ENCODE assay signal across 16 cellular contexts in genomic region chr14:22304324-22304723, GRCh38.
A peak's percentile ranks its signal among the peaks of the same experiment; 100 is the strongest.
DNase-seq lines count a peak whose midpoint lies in the region; ATAC-seq, FAIRE-seq and TF ChIP-seq lines count a peak whose summit lies in the region.
"Had no signal": no experiment of that assay in that cellular context is flagged by ENCODE, and none has a peak within 500 bp of the region (broad histone marks: within the 10 kb centered on the region; RNA-seq: fewer than 3 reads in every experiment).

No MANE protein-coding gene starts in this region.

- SMC1A ChIA-PET in GM12878 (lab: Charles Lee; ENCODE audit: uncharacterized antibody, unreplicated experiment): interaction anchor here (0.6 to 4.7 kb wide), 17 partner anchors 10 to 382 kb away, joined by 3 to 36 read pairs (median 5); no protein-coding TSS in a partner anchor

- H3K27ac Mint-ChIP-seq in activated T-cell treated with anti-CD3 and anti-CD28 coated beads, Interleukin-2, amount 50 U/mL, for 24 hours: no peak overlapping the region

- H3K4me3 ChIP-seq in GM12878 (no peak overlapping the region), neuronal stem cell (ENCODE audit: low read length in 2 of 2) (no peak overlapping the region)
- H3K4me3 ChIP-seq: ascending aorta, esophagus squamous epithelium, mucosa of descending colon had no signal

- no peaks in the 10 kb centered on the region for H3K9me3 Mint-ChIP-seq in activated T-cell treated with anti-CD3 and anti-CD28 coated beads, Interleukin-2, amount 50 U/mL, for 24 hours

- H3K9ac ChIP-seq in GM12878 (ENCODE audit: control insufficient read depth, insufficient read depth, low read length) (no peak overlapping the region), neuronal stem cell (ENCODE audit: low read depth, low read length, poor library complexity) (no peak overlapping the region)
- H3K9ac ChIP-seq: SK-N-SH had no signal

- in situ Hi-C loops in GM12878 (cut with MboI): no loop called here

- H3K27ac ChIP-seq in KOPT-K1 (ENCODE audit: low read depth, low read length, poor library complexity, severe bottlenecking) (peak overlapping the region; percentile 54), GM12878 (ENCODE audit: control insufficient read depth, insufficient read depth) (no peak overlapping the region), neuronal stem cell (replicated peaks; ENCODE audit: low read length) (no peak overlapping the region)
- H3K27ac ChIP-seq: ascending aorta, esophagus squamous epithelium had no signal

- no peak overlapping the region for H2AFZ ChIP-seq in GM12878 (ENCODE audit: control insufficient read depth, low read depth, low read length)
- H2AFZ ChIP-seq in neuronal stem cell (ENCODE audit: low read length): no peak overlapping the region

- H2AK5ac ChIP-seq in neuronal stem cell (ENCODE audit: low read depth, low read length): no peak overlapping the region

- H3K4me2 ChIP-seq in GM12878 (ENCODE audit: control insufficient read depth, insufficient read depth) (no peak overlapping the region), neuronal stem cell (ENCODE audit: insufficient read depth, low read length, poor library complexity, severe bottlenecking) (no peak overlapping the region)
- H3K4me2 ChIP-seq: SK-N-SH had no signal

- H4K91ac ChIP-seq in neuronal stem cell (ENCODE audit: low read depth, low read length, poor library complexity): no peak overlapping the region

- H2BK5ac ChIP-seq in neuronal stem cell (ENCODE audit: low read length): no peak overlapping the region

- H3K79me2 ChIP-seq in GM12878 (ENCODE audit: control insufficient read depth, insufficient read depth, low read length): no peaks in the 10 kb centered on the region

- no peak overlapping the region for H2BK12ac ChIP-seq in neuronal stem cell (ENCODE audit: low read length)

- no peaks in the 10 kb centered on the region for H3K36me3 ChIP-seq in KOPT-K1 (ENCODE audit: insufficient read depth, low read length)
- H3K36me3 ChIP-seq in GM12878 (ENCODE audit: control insufficient read depth in 2 of 2, insufficient read depth in 2 of 2, low read length in 1 of 2): no peaks in the 10 kb centered on the region
- no peaks in the 10 kb centered on the region for H3K36me3 ChIP-seq in neuronal stem cell (replicated peaks in 1 of 2; ENCODE audit: control insufficient read depth in 2 of 2, insufficient read depth in 2 of 2, low read length in 2 of 2)
- H3K36me3 ChIP-seq: ascending aorta, esophagus squamous epithelium had no signal

- H3K27me3 ChIP-seq in GM12878 (replicated peaks in 1 of 2; ENCODE audit: control insufficient read depth in 2 of 2, insufficient read depth in 2 of 2, low read length in 1 of 2): 0 out of 4 replicates have a peak, but pooled peaks cover 0 to 5% of the 10 kb centered on the region in 2 experiments
- H3K27me3 ChIP-seq in neuronal stem cell (ENCODE audit: control insufficient read depth in 3 of 3, insufficient read depth in 3 of 3, low read depth in 1 of 3, low read length in 3 of 3): no peaks in the 10 kb centered on the region
- H3K27me3 ChIP-seq: ascending aorta had no signal

- no peaks in the 10 kb centered on the region for H3K79me1 ChIP-seq in neuronal stem cell (ENCODE audit: low read depth, low read length)

- RAD21 ChIA-PET in GM12878 (lab: Charles Lee; ENCODE audit: unreplicated experiment): interaction anchor here (0.7 to 1.5 kb wide), 14 partner anchors 14 to 266 kb away, joined by 3 to 7 read pairs (median 3); no protein-coding TSS in a partner anchor

- no peak for TF ChIP-seq POLR2A in GM12878 (IDR thresholded peaks at IDR 0.05; ENCODE audit: low read depth, low read length)

- no peak for TF ChIP-seq CTCF in GM12878 (IDR thresholded peaks at IDR 0.05 in 2 of 3, conservative IDR thresholded peaks at IDR 0.05 in 1 of 3; ENCODE audit: control insufficient read depth in 2 of 3, extremely low read depth in 1 of 3, insufficient read depth in 1 of 3, low read depth in 3 of 3, low read length in 3 of 3)

- peak overlapping the region; percentile 74 for H3K18ac ChIP-seq in neuronal stem cell (ENCODE audit: low read length)

- no peak overlapping the region for H4K8ac ChIP-seq in neuronal stem cell (ENCODE audit: low read depth, low read length)

- no peaks in the 10 kb centered on the region for H3K4me1 ChIP-seq in GM12878 (ENCODE audit: control insufficient read depth, insufficient read depth, low read length)
- no peaks in the 10 kb centered on the region for H3K4me1 ChIP-seq in neuronal stem cell (ENCODE audit: control insufficient read depth in 2 of 2, insufficient read depth in 1 of 2, low read depth in 1 of 2, low read length in 2 of 2)
- H3K4me1 ChIP-seq: ascending aorta, esophagus squamous epithelium had no signal

- H3K9me3 ChIP-seq in KOPT-K1 (ENCODE audit: insufficient read depth, low read length, poor library complexity, severe bottlenecking) (no peaks in the 10 kb centered on the region), GM12878 (replicated peaks; ENCODE audit: control insufficient read depth, insufficient read depth, low read length) (no peaks in the 10 kb centered on the region), neuronal stem cell (replicated peaks in 1 of 2; ENCODE audit: control insufficient read depth in 2 of 2, insufficient read depth in 1 of 2, low read depth in 1 of 2, low read length in 2 of 2) (no peaks in the 10 kb centered on the region)
- H3K9me3 ChIP-seq: ascending aorta, esophagus squamous epithelium, mucosa of descending colon, SK-N-SH had no signal

- CTCF ChIA-PET in GM12878 (lab: Yijun Ruan, JAX): interaction anchor here (0.6 to 4.1 kb wide), 31 partner anchors 9 to 1327 kb away, joined by 3 to 39 read pairs (median 5); no protein-coding TSS in a partner anchor

- WGBS in GM12878 (ENCODE audit: insufficient coverage, insufficient replicate concordance, low lambda C conversion rate, missing lambda C conversion rate): 37% methylated on average over 6 of the region's 6 CpGs
- no CpG with 5 or more reads among the region's 6 CpGs for WGBS in neuronal stem cell (ENCODE audit: extremely low coverage in 2 of 2, insufficient read length in 2 of 2, insufficient replicate concordance in 1 of 2), 2 donors

- POLR2A ChIA-PET in GM12878 (lab: Charles Lee): no interaction called here

- intact Hi-C loops in GM12878 (cut with micrococcal nuclease; ENCODE audit: unreplicated experiment): no loop called here

- H3K23ac ChIP-seq in neuronal stem cell (ENCODE audit: low read depth, low read length, poor library complexity): no peak overlapping the region

- H3K14ac ChIP-seq in neuronal stem cell (ENCODE audit: low read length): no peak overlapping the region

- H3K4ac ChIP-seq in neuronal stem cell (ENCODE audit: low read length): no peak overlapping the region

- no peak for DNase-seq in activated T-cell treated with anti-CD3 and anti-CD28 coated beads, Interleukin-2, amount 50 U/mL, for 24 hours
- DNase-seq in activated T-cell treated with anti-CD3 and anti-CD28 coated beads, Interleukin-2, amount 50 U/mL, for 48 hours: no peak
- DNase-seq in GM12878 (ENCODE audit: low read depth, low spot score): no peak
- DNase-seq in neuronal stem cell (ENCODE audit: low spot score): no peak
- DNase-seq in GM19240 (ENCODE audit: insufficient read length, low spot score): no peak
- no peak for DNase-seq in GDM1 (lab: John Stamatoyannopoulos, UW)
- DNase-seq: activated CD4-positive, alpha-beta T cell treated with anti-CD3 and anti-CD28 coated beads for 48 hours; effector CD4-positive, alpha-beta T cell; esophagus squamous epithelium; mucosa of descending colon; NCI-H187; NK-92 treated with Interleukin-12 subunit alpha and Interleukin-12 subunit beta, amount 100 ng/mL, for 24 hours had no signal

- H2BK15ac ChIP-seq in neuronal stem cell (ENCODE audit: low read length): no peak overlapping the region

- no peak overlapping the region for H2BK120ac ChIP-seq in neuronal stem cell (ENCODE audit: low read depth, low read length)

- H3K4me1 Mint-ChIP-seq in activated T-cell treated with anti-CD3 and anti-CD28 coated beads, Interleukin-2, amount 50 U/mL, for 24 hours (ENCODE audit: low read depth): no peaks in the 10 kb centered on the region

- BruUV-seq in GM12878 (replicated peaks; lab: Mats Ljungman, UMichigan): no TSS peak

- H3K36me3 Mint-ChIP-seq in activated T-cell treated with anti-CD3 and anti-CD28 coated beads, Interleukin-2, amount 50 U/mL, for 24 hours (ENCODE audit: low read depth): no peaks in the 10 kb centered on the region

- no peak for FAIRE-seq in GM12878 (lab: Jason Lieb, UNC)

- no peaks in the 10 kb centered on the region for H3K27me3 Mint-ChIP-seq in activated T-cell treated with anti-CD3 and anti-CD28 coated beads, Interleukin-2, amount 50 U/mL, for 24 hours

- H3K4me3 Mint-ChIP-seq in activated T-cell treated with anti-CD3 and anti-CD28 coated beads, Interleukin-2, amount 50 U/mL, for 24 hours: peak overlapping the region; percentile 65

- H4K20me1 ChIP-seq in GM12878 (ENCODE audit: control insufficient read depth, insufficient read depth): no peaks in the 10 kb centered on the region

- TF ChIP-seq RAD21 in GM12878 (IDR thresholded peaks at IDR 0.05; ENCODE audit: insufficient read depth, low read depth, low read length): no peak

- TF ChIP-seq EP300 in GM12878 (IDR thresholded peaks at IDR 0.05; ENCODE audit: borderline replicate concordance in 1 of 2, control insufficient read depth in 1 of 2, low read depth in 2 of 2, low read length in 2 of 2): no peak

- ATAC-seq in GM12878 (peak; percentile 38; the same call in 2 of the 3 replicates), HG03342 (IDR thresholded peaks at IDR 0.05; ENCODE audit: unreplicated experiment) (no peak)
- ATAC-seq: mucosa of descending colon had no signal

TF ChIP-seq in GM12878, 131 proteins besides CTCF, POLR2A, EP300 and RAD21:
- TF ChIP-seq ATF2 (IDR thresholded peaks at IDR 0.05; ENCODE audit: low read length) (no peak), ZZZ3 (IDR thresholded peaks at IDR 0.05; ENCODE audit: control insufficient read depth, insufficient read length, low read depth) (no peak)
TF ChIP-seq in GM12878: peak in this region for 0.
